ENCODE assay signal across 24 cellular contexts in genomic region chr1:36303244-36303643, GRCh38. TPM values are rescaled to one million over a fixed set of nuclear protein-coding genes. Genes with fewer than 3 reads are reported as not detected.
DNase-seq lines count a peak whose midpoint lies in the region; ATAC-seq and TF ChIP-seq lines count a peak whose summit lies in the region.
"Had no signal": no experiment of that assay in that cellular context is flagged by ENCODE, and none has a peak within 500 bp of the region (broad histone marks: within the 10 kb centered on the region; RNA-seq: fewer than 3 reads in every experiment).

No MANE protein-coding gene starts in this region.

- intact Hi-C loops in MCF 10A (cut with micrococcal nuclease): no loop called here
- intact Hi-C loops in breast epithelium (cut with DNase I; ENCODE audit: low total_unique reads): no loop called here

- POLR2A ChIA-PET in MCF 10A (lab: Yijun Ruan, JAX): interaction anchor here (0.6 to 2.1 kb wide), 4 partner anchors 9 to 153 kb away, joined by 3 to 5 read pairs (median 4); partner anchors contain the start of gene LSM10
- POLR2A ChIA-PET in WTC11 (lab: Charles Lee): no interaction called here

- ATAC-seq in WTC11 (no peak), GM21381 (IDR thresholded peaks at IDR 0.05; ENCODE audit: unreplicated experiment) (no peak)
- ATAC-seq: gastroesophageal sphincter; HCT116; naive thymus-derived CD4-positive, alpha-beta T cell; Right ventricle myocardium inferior had no signal

- H3K4me3 Mint-ChIP-seq in MCF 10A (ENCODE audit: unreplicated experiment) (no peak overlapping the region), WTC11 (no peak overlapping the region), endothelial cell (ENCODE audit: unreplicated experiment) (peak overlapping the region; percentile 29)

- BruUV-seq in MCF 10A (replicated peaks; lab: Mats Ljungman, UMichigan): no TSS peak

- H3K27ac ChIP-seq in breast epithelium: no peak overlapping the region
- H3K27ac ChIP-seq: coronary artery, gastroesophageal sphincter, left ventricle myocardium inferior had no signal

- no peak for DNase-seq in MCF 10A (ENCODE audit: unreplicated experiment)
- no peak for DNase-seq in breast epithelium (ENCODE audit: low spot score in 2 of 2)
- no peak for DNase-seq in WTC11 (ENCODE audit: low spot score)
- DNase-seq in endothelial cell (ENCODE audit: low spot score): no peak
- DNase-seq in NCI-H2029 treated with DMSO at 0.1 percent for 48 hours (lab: John Stamatoyannopoulos, UW): no peak
- DNase-seq in HPDE6-E6E7 (ENCODE audit: extremely low spot score): no peak
- DNase-seq: activated CD4-positive, CD25-positive, alpha-beta regulatory T cell; C1 segment of cervical spinal cord; hippocampal formation; immature natural killer cell; IMR-90; left ventricle myocardium inferior; naive thymus-derived CD4-positive, alpha-beta T cell; NCI-H1105; NCI-H2029; stimulated activated CD4-positive, alpha-beta T cell treated with anti-CD3 and anti-CD28 coated beads, Interleukin-2, amount 100 ng/mL, for 24 hours; stimulated activated naive CD4-positive, alpha-beta T cell; T1000 had no signal

- H3K9me3 ChIP-seq in breast epithelium: no peaks in the 10 kb centered on the region
- H3K9me3 ChIP-seq: gastroesophageal sphincter, left ventricle myocardium inferior had no signal

- H3K36me3 Mint-ChIP-seq in MCF 10A (ENCODE audit: insufficient read depth, unreplicated experiment) (peaks cover 92% of the 10 kb centered on the region), WTC11 (peaks cover 51% of the 10 kb centered on the region), endothelial cell (ENCODE audit: low read depth, unreplicated experiment) (peaks cover 33% of the 10 kb centered on the region)

- H3K27ac Mint-ChIP-seq in MCF 10A (ENCODE audit: low read depth, unreplicated experiment) (peak overlapping the region; percentile 36), WTC11 (peak overlapping the region; percentile 37; the same call in 1 of the 2 replicates), endothelial cell (ENCODE audit: unreplicated experiment) (no peak overlapping the region)

- no peak for TF ChIP-seq CTCF in MCF 10A (IDR thresholded peaks at IDR 0.05; ENCODE audit: unreplicated experiment)
- no peak for TF ChIP-seq CTCF in breast epithelium (IDR thresholded peaks at IDR 0.05)
- no peak for TF ChIP-seq CTCF in WTC11 (IDR thresholded peaks at IDR 0.05)
- no peak for TF ChIP-seq CTCF in endothelial cell (IDR thresholded peaks at IDR 0.05; ENCODE audit: unreplicated experiment)

- H3K36me3 ChIP-seq in breast epithelium: peaks cover 2% of the 10 kb centered on the region

- peaks cover 19% of the 10 kb centered on the region for H3K4me1 Mint-ChIP-seq in MCF 10A (ENCODE audit: insufficient read depth, unreplicated experiment)
- peaks cover 17% of the 10 kb centered on the region for H3K4me1 Mint-ChIP-seq in WTC11
- peaks cover 15% of the 10 kb centered on the region for H3K4me1 Mint-ChIP-seq in endothelial cell (ENCODE audit: unreplicated experiment)

- no peak for TF ChIP-seq POLR2A in breast epithelium (IDR thresholded peaks at IDR 0.05)

- no peak overlapping the region for H3K4me3 ChIP-seq in breast epithelium
- H3K4me3 ChIP-seq: coronary artery, gastroesophageal sphincter, left ventricle myocardium inferior, smooth muscle cell had no signal

- no peaks in the 10 kb centered on the region for H3K4me1 ChIP-seq in breast epithelium

- H3K27me3 Mint-ChIP-seq in MCF 10A (ENCODE audit: insufficient read depth, unreplicated experiment) (no peaks in the 10 kb centered on the region), WTC11 (ENCODE audit: low read depth) (no peaks in the 10 kb centered on the region), endothelial cell (ENCODE audit: unreplicated experiment) (peaks cover 11% of the 10 kb centered on the region)
- H3K27me3 Mint-ChIP-seq: naive thymus-derived CD4-positive, alpha-beta T cell had no signal

- H3K27me3 ChIP-seq in breast epithelium: no peaks in the 10 kb centered on the region
- H3K27me3 ChIP-seq: gastroesophageal sphincter had no signal

- CTCF ChIA-PET in MCF 10A (lab: Yijun Ruan, JAX): interaction anchor here (1.0 to 1.1 kb wide), 2 partner anchors 18 to 115 kb away, joined by 3 to 4 read pairs; no protein-coding TSS in a partner anchor
- CTCF ChIA-PET in WTC11 (lab: Charles Lee): interaction anchor here (0.7 to 1.6 kb wide), 5 partner anchors 18 to 142 kb away, joined by 3 read pairs; no protein-coding TSS in a partner anchor

- H3K9me3 Mint-ChIP-seq in MCF 10A (ENCODE audit: unreplicated experiment) (no peaks in the 10 kb centered on the region), WTC11 (no peaks in the 10 kb centered on the region), endothelial cell (ENCODE audit: unreplicated experiment) (no peaks in the 10 kb centered on the region)

TF ChIP-seq in WTC11, 78 proteins besides CTCF, POLR2A, EP300 and RAD21:
- TF ChIP-seq, protein P1, sequence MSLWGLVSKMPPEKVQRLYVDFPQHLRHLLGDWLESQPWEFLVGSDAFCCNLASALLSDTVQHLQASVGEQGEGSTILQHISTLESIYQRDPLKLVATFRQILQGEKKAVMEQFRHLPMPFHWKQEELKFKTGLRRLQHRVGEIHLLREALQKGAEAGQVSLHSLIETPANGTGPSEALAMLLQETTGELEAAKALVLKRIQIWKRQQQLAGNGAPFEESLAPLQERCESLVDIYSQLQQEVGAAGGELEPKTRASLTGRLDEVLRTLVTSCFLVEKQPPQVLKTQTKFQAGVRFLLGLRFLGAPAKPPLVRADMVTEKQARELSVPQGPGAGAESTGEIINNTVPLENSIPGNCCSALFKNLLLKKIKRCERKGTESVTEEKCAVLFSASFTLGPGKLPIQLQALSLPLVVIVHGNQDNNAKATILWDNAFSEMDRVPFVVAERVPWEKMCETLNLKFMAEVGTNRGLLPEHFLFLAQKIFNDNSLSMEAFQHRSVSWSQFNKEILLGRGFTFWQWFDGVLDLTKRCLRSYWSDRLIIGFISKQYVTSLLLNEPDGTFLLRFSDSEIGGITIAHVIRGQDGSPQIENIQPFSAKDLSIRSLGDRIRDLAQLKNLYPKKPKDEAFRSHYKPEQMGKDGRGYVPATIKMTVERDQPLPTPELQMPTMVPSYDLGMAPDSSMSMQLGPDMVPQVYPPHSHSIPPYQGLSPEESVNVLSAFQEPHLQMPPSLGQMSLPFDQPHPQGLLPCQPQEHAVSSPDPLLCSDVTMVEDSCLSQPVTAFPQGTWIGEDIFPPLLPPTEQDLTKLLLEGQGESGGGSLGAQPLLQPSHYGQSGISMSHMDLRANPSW (CRISPR knock-in tag; conservative IDR thresholded peaks at IDR 0.05; ENCODE audit: low read depth): no peak
- TF ChIP-seq JUN (CRISPR knock-in tag; IDR thresholded peaks at IDR 0.05): no peak
TF ChIP-seq in WTC11: peak in this region for 0.

RNA-seq across cellular contexts. Expression of gene SH3D21, which starts 2.9 kb away (rescaled TPM):
- total RNA-seq in MCF 10A (2022): 3.2 and 3.3 TPM in 2 replicates
- total RNA-seq in breast epithelium: 10 to 100 TPM in 2 of 3 donors, under 1 TPM in 1; 0.80 to 18.7 (median 18.0) TPM
- 22.1 to 29.3 TPM (median 26.9 TPM) in 3 replicates for total RNA-seq in WTC11 (2021)
- 4.8 TPM for total RNA-seq in endothelial cell (ENCODE audit: unreplicated experiment)

RNA-seq across cellular contexts. Expression of gene EVA1B, which starts 20.2 kb away (rescaled TPM):
- total RNA-seq in MCF 10A (2022): 4.8 and 5.7 TPM in 2 replicates
- 100 to 1,000 TPM in 2 of 3 donors, 10 to 100 TPM in 1; 62.1 to 129 (median 118) TPM for total RNA-seq in breast epithelium
- 32.0 to 45.2 TPM (median 41.5 TPM) in 3 replicates for total RNA-seq in WTC11 (2021)
- total RNA-seq in endothelial cell (ENCODE audit: unreplicated experiment): 87.9 TPM
